ENCODE assay signal across 9 cellular contexts in the genomic region with DNA sequence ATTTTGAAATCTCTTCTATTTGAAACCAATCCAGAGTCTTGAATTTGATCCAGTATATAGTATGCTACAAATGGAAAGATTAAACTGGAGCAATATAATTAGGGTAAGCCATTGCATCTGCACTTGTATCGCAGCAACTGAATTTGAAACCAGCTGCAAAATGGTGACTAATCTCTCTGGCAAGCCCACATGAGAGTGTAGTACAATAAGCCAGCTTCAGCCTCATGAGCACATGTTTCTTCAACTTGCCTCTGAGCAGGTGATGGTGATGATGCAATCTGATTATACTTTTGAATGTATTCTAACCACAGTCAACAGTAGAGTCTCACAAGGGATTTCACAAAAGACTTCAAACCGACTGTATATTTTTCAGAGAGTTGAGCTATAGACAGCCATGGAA. TPM values are rescaled to one million over a fixed set of nuclear protein-coding genes. Genes with fewer than 3 reads are reported as not detected.
A peak's percentile ranks its signal among the peaks of the same experiment; 100 is the strongest.
DNase-seq lines count a peak whose midpoint lies in the region; ATAC-seq and TF ChIP-seq lines count a peak whose summit lies in the region.
"Had no signal": no experiment of that assay in that cellular context is flagged by ENCODE, and none has a peak within 500 bp of the region (broad histone marks: within the 10 kb centered on the region; RNA-seq: fewer than 3 reads in every experiment).

No MANE protein-coding gene starts in this region.

- H3K27me3 ChIP-seq in CD4-positive, alpha-beta memory T cell (ENCODE audit: insufficient read depth, low read length): no peaks in the 10 kb centered on the region
- H3K27me3 ChIP-seq in GM23338 (ENCODE audit: insufficient read depth): no peaks in the 10 kb centered on the region

- peak overlapping the region in 1 of 7 donors; percentile 22 for H3K27ac Mint-ChIP-seq in CD4-positive, alpha-beta memory T cell
- peak overlapping the region; percentile 46 for H3K27ac Mint-ChIP-seq in activated CD8-positive, alpha-beta T cell treated with anti-CD3 and anti-CD28 coated beads, Interleukin-2, amount 10 ng/mL, durations not matched to agents 7 days and 5 days
- no peak overlapping the region for H3K27ac Mint-ChIP-seq in GM23338

- H3K4me3 ChIP-seq in CD4-positive, alpha-beta memory T cell (ENCODE audit: low read length in 2 of 2): no peak overlapping the region
- no peak overlapping the region for H3K4me3 ChIP-seq in GM23338

- no peak overlapping the region for H3K4me3 Mint-ChIP-seq in CD4-positive, alpha-beta memory T cell
- no peak overlapping the region for H3K4me3 Mint-ChIP-seq in activated CD8-positive, alpha-beta T cell treated with anti-CD3 and anti-CD28 coated beads, Interleukin-2, amount 10 ng/mL, durations not matched to agents 7 days and 5 days
- H3K4me3 Mint-ChIP-seq in GM23338: no peak overlapping the region
- H3K4me3 Mint-ChIP-seq: neural crest cell had no signal

- intact Hi-C loops in CD4-positive, alpha-beta memory T cell (cut with micrococcal nuclease): no loop called here

- peaks cover 6 to 28% of the 10 kb centered on the region in 2 donors for H3K36me3 Mint-ChIP-seq in CD4-positive, alpha-beta memory T cell
- peaks cover 2% of the 10 kb centered on the region for H3K36me3 Mint-ChIP-seq in activated CD8-positive, alpha-beta T cell treated with anti-CD3 and anti-CD28 coated beads, Interleukin-2, amount 10 ng/mL, durations not matched to agents 7 days and 5 days (ENCODE audit: low read depth)
- H3K36me3 Mint-ChIP-seq in GM23338 (ENCODE audit: low read depth): peaks cover 3% of the 10 kb centered on the region; the same call in 1 of the 3 replicates

- TF ChIP-seq CTCF in GM23338 (conservative IDR thresholded peaks at IDR 0.05; ENCODE audit: low read depth in 2 of 2): no peak

- ATAC-seq in HG03159 (IDR thresholded peaks at IDR 0.05; ENCODE audit: unreplicated experiment) (peak; percentile 94), GM23338 (no peak)
- peak; percentile 92 for ATAC-seq in activated CD8-positive, alpha-beta T cell treated with anti-CD3 and anti-CD28 coated beads, Interleukin-2, amount 10 ng/mL, durations not matched to agents 7 days and 5 days

- CTCF ChIA-PET in CD4-positive, alpha-beta memory T cell (lab: Charles Lee; ENCODE audit: partially characterized antibody): interaction anchor here (0.6 to 1.8 kb wide), 2 partner anchors 42 to 316 kb away, joined by 3 read pairs; no protein-coding TSS in a partner anchor
- CTCF ChIA-PET in activated CD8-positive, alpha-beta T cell treated with anti-CD3 and anti-CD28 coated beads, Interleukin-2, amount 10 ng/mL, durations not matched to agents 7 days and 5 days (lab: Charles Lee): interaction anchor here (0.8 to 2.0 kb wide), 5 partner anchors 27 to 244 kb away, joined by 3 to 21 read pairs (median 4); no protein-coding TSS in a partner anchor

- H2AFZ ChIP-seq in GM23338: no peak overlapping the region

- peak; percentile 1 to 47 (median 9) for DNase-seq in CD4-positive, alpha-beta memory T cell
- DNase-seq in GM19240 (ENCODE audit: insufficient read length, low spot score) (peak; percentile 31), NCI-H2171 treated with DMSO at 0.1 percent for 48 hours (lab: John Stamatoyannopoulos, UW) (peak; percentile 82), glomerular endothelial cell (ENCODE audit: extremely low read depth, low read depth, low spot score) (peak; percentile 10), GM23338 (ENCODE audit: low spot score) (no peak)
- DNase-seq in activated CD8-positive, alpha-beta T cell treated with anti-CD3 and anti-CD28 coated beads, Interleukin-2, amount 10 ng/mL, durations not matched to agents 7 days and 5 days: peak; percentile 52
- DNase-seq in stimulated activated CD4-positive, alpha-beta T cell treated with anti-CD3 and anti-CD28 coated beads, Interleukin-1b, Interleukin-23, amount 100 ng/mL, for 48 hours: peak; percentile 64

- POLR2A ChIA-PET in CD4-positive, alpha-beta memory T cell (lab: Charles Lee; ENCODE audit: partially characterized antibody): interaction anchor here (0.9 to 1.2 kb wide), 2 partner anchors 250 to 251 kb away, joined by 3 read pairs; a partner anchor contains a TSS
- POLR2A ChIA-PET in activated CD8-positive, alpha-beta T cell treated with anti-CD3 and anti-CD28 coated beads, Interleukin-2, amount 10 ng/mL, durations not matched to agents 7 days and 5 days (lab: Charles Lee): interaction anchor here (0.8 to 2.2 kb wide), 3 partner anchors 79 to 251 kb away, joined by 3 to 6 read pairs (median 3); a partner anchor contains a TSS

- H3K4me2 ChIP-seq in GM23338: no peak overlapping the region

- H3K4me1 Mint-ChIP-seq in CD4-positive, alpha-beta memory T cell: peaks cover 0 to 8% (median 4%) of the 10 kb centered on the region in 4 donors
- peaks cover 12% of the 10 kb centered on the region for H3K4me1 Mint-ChIP-seq in activated CD8-positive, alpha-beta T cell treated with anti-CD3 and anti-CD28 coated beads, Interleukin-2, amount 10 ng/mL, durations not matched to agents 7 days and 5 days (ENCODE audit: low read depth)
- peaks cover 8% of the 10 kb centered on the region; the same call in 2 of the 3 replicates for H3K4me1 Mint-ChIP-seq in GM23338
- H3K4me1 Mint-ChIP-seq: neural crest cell had no signal

- H3K9me3 Mint-ChIP-seq in CD4-positive, alpha-beta memory T cell: peaks cover 0 to 5% (median 0%) of the 10 kb centered on the region in 8 donors
- peaks cover 8% of the 10 kb centered on the region for H3K9me3 Mint-ChIP-seq in activated CD8-positive, alpha-beta T cell treated with anti-CD3 and anti-CD28 coated beads, Interleukin-2, amount 10 ng/mL, durations not matched to agents 7 days and 5 days (ENCODE audit: insufficient read depth)
- no peaks in the 10 kb centered on the region for H3K9me3 Mint-ChIP-seq in GM23338

- H3K79me2 ChIP-seq in GM23338 (replicated peaks; ENCODE audit: insufficient read depth): no peaks in the 10 kb centered on the region

- H3K27me3 Mint-ChIP-seq in CD4-positive, alpha-beta memory T cell: no peaks in the 10 kb centered on the region
- H3K27me3 Mint-ChIP-seq in activated CD8-positive, alpha-beta T cell treated with anti-CD3 and anti-CD28 coated beads, Interleukin-2, amount 10 ng/mL, durations not matched to agents 7 days and 5 days (ENCODE audit: low read depth): no peaks in the 10 kb centered on the region
- H3K27me3 Mint-ChIP-seq in GM23338 (ENCODE audit: insufficient read depth, low read depth, poor library complexity): no peaks in the 10 kb centered on the region

- 0 out of 2 replicates have a peak, but pooled peaks cover 3% of the 10 kb centered on the region for H3K9me2 ChIP-seq in GM23338 (ENCODE audit: insufficient read depth)

- no peaks in the 10 kb centered on the region for H4K20me1 ChIP-seq in GM23338 (replicated peaks; ENCODE audit: insufficient read depth)

- peaks cover 11% of the 10 kb centered on the region for H3K4me1 ChIP-seq in CD4-positive, alpha-beta memory T cell (ENCODE audit: insufficient read depth, low read length)
- H3K4me1 ChIP-seq in GM23338 (ENCODE audit: insufficient read depth): no peaks in the 10 kb centered on the region; the same call in 1 of the 2 replicates

- no peaks in the 10 kb centered on the region for H3K36me3 ChIP-seq in CD4-positive, alpha-beta memory T cell (ENCODE audit: insufficient read depth, low read length)
- H3K36me3 ChIP-seq in GM23338 (ENCODE audit: insufficient read depth): no peaks in the 10 kb centered on the region

- no peaks in the 10 kb centered on the region for H3F3A ChIP-seq in GM23338 (replicated peaks; ENCODE audit: low read depth)

- H3K27ac ChIP-seq in CD4-positive, alpha-beta memory T cell (ENCODE audit: low read depth, low read length): no peak overlapping the region
- H3K27ac ChIP-seq in GM23338 (ENCODE audit: low read depth): no peak overlapping the region

- no peaks in the 10 kb centered on the region for H3K9me3 ChIP-seq in CD4-positive, alpha-beta memory T cell (ENCODE audit: control insufficient read depth in 1 of 2, low read length in 2 of 2)

TF ChIP-seq in GM23338, 12 proteins besides CTCF, POLR2A, EP300 and RAD21:
- TF ChIP-seq NANOG (IDR thresholded peaks at IDR 0.05; ENCODE audit: borderline replicate concordance) (no peak), CREB1 (CRISPR knock-in tag; IDR thresholded peaks at IDR 0.05; ENCODE audit: low read depth) (no peak), STAT1 (IDR thresholded peaks at IDR 0.05; ENCODE audit: unreplicated experiment) (no peak), EZH2 (IDR thresholded peaks at IDR 0.05; ENCODE audit: low read depth, unreplicated experiment) (no peak), POLR2AphosphoS5 (IDR thresholded peaks at IDR 0.05; ENCODE audit: low read depth) (no peak), ZNF331 (CRISPR knock-in tag; IDR thresholded peaks at IDR 0.05; ENCODE audit: low read depth) (no peak)
- TF ChIP-seq, protein P1, sequence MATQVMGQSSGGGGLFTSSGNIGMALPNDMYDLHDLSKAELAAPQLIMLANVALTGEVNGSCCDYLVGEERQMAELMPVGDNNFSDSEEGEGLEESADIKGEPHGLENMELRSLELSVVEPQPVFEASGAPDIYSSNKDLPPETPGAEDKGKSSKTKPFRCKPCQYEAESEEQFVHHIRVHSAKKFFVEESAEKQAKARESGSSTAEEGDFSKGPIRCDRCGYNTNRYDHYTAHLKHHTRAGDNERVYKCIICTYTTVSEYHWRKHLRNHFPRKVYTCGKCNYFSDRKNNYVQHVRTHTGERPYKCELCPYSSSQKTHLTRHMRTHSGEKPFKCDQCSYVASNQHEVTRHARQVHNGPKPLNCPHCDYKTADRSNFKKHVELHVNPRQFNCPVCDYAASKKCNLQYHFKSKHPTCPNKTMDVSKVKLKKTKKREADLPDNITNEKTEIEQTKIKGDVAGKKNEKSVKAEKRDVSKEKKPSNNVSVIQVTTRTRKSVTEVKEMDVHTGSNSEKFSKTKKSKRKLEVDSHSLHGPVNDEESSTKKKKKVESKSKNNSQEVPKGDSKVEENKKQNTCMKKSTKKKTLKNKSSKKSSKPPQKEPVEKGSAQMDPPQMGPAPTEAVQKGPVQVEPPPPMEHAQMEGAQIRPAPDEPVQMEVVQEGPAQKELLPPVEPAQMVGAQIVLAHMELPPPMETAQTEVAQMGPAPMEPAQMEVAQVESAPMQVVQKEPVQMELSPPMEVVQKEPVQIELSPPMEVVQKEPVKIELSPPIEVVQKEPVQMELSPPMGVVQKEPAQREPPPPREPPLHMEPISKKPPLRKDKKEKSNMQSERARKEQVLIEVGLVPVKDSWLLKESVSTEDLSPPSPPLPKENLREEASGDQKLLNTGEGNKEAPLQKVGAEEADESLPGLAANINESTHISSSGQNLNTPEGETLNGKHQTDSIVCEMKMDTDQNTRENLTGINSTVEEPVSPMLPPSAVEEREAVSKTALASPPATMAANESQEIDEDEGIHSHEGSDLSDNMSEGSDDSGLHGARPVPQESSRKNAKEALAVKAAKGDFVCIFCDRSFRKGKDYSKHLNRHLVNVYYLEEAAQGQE (IDR thresholded peaks at IDR 0.05; ENCODE audit: unreplicated experiment): no peak
TF ChIP-seq in GM23338: peak in this region for 0.

RNA-seq across cellular contexts. Expression of a gene that starts 0.8 kb away (rescaled TPM):
- 10 to 100 TPM; 31.2 to 35.5 TPM for total RNA-seq in CD4-positive, alpha-beta memory T cell
- polyA plus RNA-seq in CD4-positive, alpha-beta memory T cell: 10 to 100 TPM; 91.7 to 96.6 TPM
- total RNA-seq in activated CD8-positive, alpha-beta T cell treated with anti-CD3 and anti-CD28 coated beads, Interleukin-2, amount 10 ng/mL, durations not matched to agents 7 days and 5 days: 100 to 1,000 TPM; 117 TPM
- 5.7 and 10.9 TPM in 2 replicates for total RNA-seq in glomerular endothelial cell
- 57.4 and 74.9 TPM in 2 replicates for total RNA-seq in GM23338 (2014; rRNA removed; shearing (Covaris generic))
- 284 and 287 TPM in 2 replicates for polyA plus RNA-seq in GM23338 (2016; fragmentation: Nextera tagmentation; extraction: Ambion mirVana)
